1 cellular context compared by ENCODE assay signal in the genomic region with DNA sequence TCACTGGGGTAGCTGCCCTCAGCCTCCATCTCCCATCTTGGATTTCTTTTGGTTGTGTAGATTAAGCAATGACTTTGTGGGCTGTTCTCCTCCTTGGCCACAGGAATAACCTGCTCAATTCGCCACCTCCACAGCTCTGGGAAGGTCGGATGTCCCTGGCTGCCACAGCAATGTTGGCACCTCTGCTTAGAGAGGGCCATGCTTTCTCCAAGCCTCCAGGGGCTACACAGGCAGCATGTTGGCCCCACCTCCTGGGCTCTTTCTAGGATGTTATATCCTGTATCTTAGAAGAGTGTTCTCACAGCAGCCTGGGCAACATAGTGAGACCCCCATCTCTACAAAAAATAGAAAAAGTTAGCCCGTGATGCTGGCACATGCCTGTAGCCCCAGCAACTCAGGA.
TF ChIP-seq lines count a peak whose summit lies in the region.

No MANE protein-coding gene starts in this region.

TF ChIP-seq in H1, 55 proteins besides CTCF, POLR2A, EP300 and RAD21 (continued from another document):
- no peak for TF ChIP-seq CEBPB (IDR thresholded peaks at IDR 0.05; ENCODE audit: low read depth, low read length)
- TF ChIP-seq BCL11A (IDR thresholded peaks at IDR 0.05; ENCODE audit: low read depth in 2 of 2, low read length in 2 of 2): no peak
- TF ChIP-seq POLR2AphosphoS5 (IDR thresholded peaks at IDR 0.05; ENCODE audit: low read depth, low read length): no peak
- TF ChIP-seq TAF7 (optimal IDR thresholded peaks at IDR 0.05; ENCODE audit: borderline replicate concordance, low read depth, low read length): no peak
- TF ChIP-seq NANOG (IDR thresholded peaks at IDR 0.05; ENCODE audit: insufficient read depth, low read depth, low read length, poor library complexity, severe bottlenecking): no peak
- no peak for TF ChIP-seq SIRT6 (IDR thresholded peaks at IDR 0.05; ENCODE audit: low read length)
- no peak for TF ChIP-seq YY1 (IDR thresholded peaks at IDR 0.05; ENCODE audit: low read depth, low read length)
- no peak for TF ChIP-seq SP4 (IDR thresholded peaks at IDR 0.05; ENCODE audit: low read length)
- no peak for TF ChIP-seq KDM5A (IDR thresholded peaks at IDR 0.05; ENCODE audit: low read length)
- TF ChIP-seq, protein P1, sequence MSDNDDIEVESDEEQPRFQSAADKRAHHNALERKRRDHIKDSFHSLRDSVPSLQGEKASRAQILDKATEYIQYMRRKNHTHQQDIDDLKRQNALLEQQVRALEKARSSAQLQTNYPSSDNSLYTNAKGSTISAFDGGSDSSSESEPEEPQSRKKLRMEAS (IDR thresholded peaks at IDR 0.05): no peak
- TF ChIP-seq FOSL1 (IDR thresholded peaks at IDR 0.05; ENCODE audit: insufficient read depth, low read depth, low read length): no peak
- no peak for TF ChIP-seq SIN3A (conservative IDR thresholded peaks at IDR 0.05 in 1 of 2, IDR thresholded peaks at IDR 0.05 in 1 of 2; ENCODE audit: low read depth in 1 of 2, low read length in 2 of 2)
- no peak for TF ChIP-seq TEAD4 (IDR thresholded peaks at IDR 0.05; ENCODE audit: low read depth, low read length)
- no peak for TF ChIP-seq RBBP5 (IDR thresholded peaks at IDR 0.05; ENCODE audit: borderline replicate concordance, low read depth, low read length)
- no peak for TF ChIP-seq POU5F1 (IDR thresholded peaks at IDR 0.05; ENCODE audit: low read depth, low read length)
- no peak for TF ChIP-seq E2F6 (IDR thresholded peaks at IDR 0.05)
